In the genomic region with DNA sequence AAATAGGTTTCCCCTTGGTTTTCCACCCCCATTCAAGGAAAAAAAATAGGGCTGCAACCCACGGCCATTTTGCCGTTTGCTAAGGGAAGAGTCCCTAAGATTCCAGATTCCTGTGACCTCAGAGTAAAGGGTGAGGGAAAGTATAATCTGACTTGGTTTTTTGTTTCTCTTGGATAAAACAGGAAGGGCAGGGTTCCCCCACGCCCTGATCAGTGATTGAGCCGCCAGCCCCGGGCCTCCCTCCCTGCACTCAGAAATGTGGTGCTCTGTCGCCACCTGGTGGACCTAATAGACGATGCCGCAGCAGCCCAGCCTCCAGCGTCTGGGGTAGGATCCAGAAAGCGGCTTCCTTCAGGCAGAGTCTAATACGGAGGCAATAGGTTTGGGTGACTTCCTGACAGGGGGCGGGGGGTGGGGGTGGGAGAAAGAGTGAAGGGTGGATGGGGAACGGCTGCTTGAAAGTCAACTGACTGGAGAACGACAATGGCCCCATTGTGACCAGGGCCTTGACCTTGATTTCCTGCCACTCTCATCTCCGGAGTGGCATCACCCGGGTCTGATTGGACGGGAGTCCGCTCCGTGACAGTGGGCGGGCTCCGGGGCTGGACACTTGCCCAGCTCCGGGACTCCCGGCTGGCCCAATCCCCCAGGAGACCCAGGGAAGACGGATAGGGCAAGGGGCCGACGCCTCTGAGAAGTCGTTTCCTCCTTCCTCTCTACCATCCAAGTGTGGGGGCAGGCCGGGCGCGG, we compare ENCODE assay signal across 8 cellular contexts. TPM values are rescaled to one million over a fixed set of nuclear protein-coding genes. Genes with fewer than 3 reads are reported as not detected.
DNase-seq lines count a peak whose midpoint lies in the region; ATAC-seq and TF ChIP-seq lines count a peak whose summit lies in the region.

No MANE protein-coding gene starts in this region.

- H3K36me3 ChIP-seq in SU-DHL-6 (ENCODE audit: low read length) (no peaks in the 10 kb centered on the region), prostate gland (no peaks in the 10 kb centered on the region)

- H3K4me1 ChIP-seq in prostate gland (replicated peaks), result peaks cover 3% of the 10 kb centered on the region

- no peak overlapping the region for H3K4me2 ChIP-seq in SU-DHL-6 (ENCODE audit: low read depth, low read length, poor library complexity, severe bottlenecking)

- no peak overlapping the region for H3K4me3 ChIP-seq in NB4 (ENCODE audit: low read depth, low read length)
- no peak overlapping the region for H3K4me3 ChIP-seq in SU-DHL-6 (ENCODE audit: insufficient read depth, low read length, poor library complexity, severe bottlenecking)
- H3K4me3 ChIP-seq in prostate gland, result peak overlapping the region; percentile 5 to 8

- 7% methylated on average over 30 of the region's 30 CpGs for WGBS in prostate gland

- H3K79me2 ChIP-seq in SU-DHL-6 (ENCODE audit: insufficient read depth, low read length), result no peaks in the 10 kb centered on the region

- TF ChIP-seq POLR2A in NB4 (IDR thresholded peaks at IDR 0.05; ENCODE audit: extremely low read depth, insufficient read length) (no peak), prostate gland (IDR thresholded peaks at IDR 0.05) (no peak)

- no peak overlapping the region for H3K9ac ChIP-seq in SU-DHL-6 (ENCODE audit: low read length)

- no peak overlapping the region for H3K27ac ChIP-seq in SU-DHL-6 (ENCODE audit: low read depth, low read length)
- H3K27ac ChIP-seq in prostate gland, result peak overlapping the region in 1 of 2 donors; percentile 0

- intact Hi-C loops in left cardiac atrium (cut with DNase I), result loop anchor here in 1 of 2 donors (1.0 to 5.0 kb wide), 2 partner anchors 84 to 370 kb away; no protein-coding TSS in a partner anchor
- intact Hi-C loops in prostate gland (cut with DNase I), result loop anchor here (1.0 to 5.0 kb wide), 3 partner anchors 50 to 370 kb away; no protein-coding TSS in a partner anchor

- DNase-seq in GM10266 (ENCODE audit: extremely low spot score), result peak; percentile 89
- peak; percentile 79 for DNase-seq in NB4 (ENCODE audit: low read depth)
- peak; percentile 71 for DNase-seq in activated naive CD8-positive, alpha-beta T cell treated with anti-CD3 and anti-CD28 coated beads, Interleukin-2, amount 50 U/mL, for 16 hours (ENCODE audit: low read depth, low spot score)
- DNase-seq in left cardiac atrium, result peak; percentile 92
- peak; percentile 86 for DNase-seq in prostate gland (ENCODE audit: low spot score)
- DNase-seq in ureter (ENCODE audit: low spot score), result peak; percentile 94

- peak; percentile 93 for ATAC-seq in HG02588 (IDR thresholded peaks at IDR 0.05; ENCODE audit: unreplicated experiment)
- ATAC-seq in left cardiac atrium, result peak; percentile 95 to 96

- TF ChIP-seq CTCF in GM10266 (IDR thresholded peaks at IDR 0.05; ENCODE audit: control insufficient read depth, insufficient read depth, low read depth, missing control alignments) (peak; percentile 97), NB4 (IDR thresholded peaks at IDR 0.05; ENCODE audit: low read depth, low read length) (peak; percentile 73), SU-DHL-6 (IDR thresholded peaks at IDR 0.05; ENCODE audit: insufficient read depth, low read length, poor library complexity, severe bottlenecking) (peak; percentile 78), prostate gland (IDR thresholded peaks at IDR 0.05) (peak; percentile 83 to 93 (median 92))

- H3F3A ChIP-seq in SU-DHL-6 (ENCODE audit: insufficient read depth), result no peaks in the 10 kb centered on the region

- H3K9me2 ChIP-seq in SU-DHL-6 (replicated peaks; ENCODE audit: insufficient read depth, low read length), result no peaks in the 10 kb centered on the region

- H3K9me3 ChIP-seq in SU-DHL-6 (ENCODE audit: insufficient read depth, low read length) (no peaks in the 10 kb centered on the region), prostate gland (no peaks in the 10 kb centered on the region)

- H2AFZ ChIP-seq in SU-DHL-6 (ENCODE audit: low read depth, low read length, severe bottlenecking), result peak overlapping the region; percentile 30

- H4K20me1 ChIP-seq in SU-DHL-6 (ENCODE audit: low read depth, low read length), result no peaks in the 10 kb centered on the region

- H3K27me3 ChIP-seq in SU-DHL-6 (ENCODE audit: low read length) (no peaks in the 10 kb centered on the region), prostate gland (replicated peaks; ENCODE audit: insufficient read depth) (no peaks in the 10 kb centered on the region)

RNA-seq across cellular contexts. Expression of gene CYSTM1, which starts 17.8 kb away (rescaled TPM):
- total RNA-seq in left cardiac atrium (10 to 100 TPM; 61.7 to 74.6 TPM), prostate gland (10 to 100 TPM; 37.0 to 51.7 TPM), ureter (99.1 TPM)

RNA-seq across cellular contexts. Expression of gene IGIP, which starts 31.5 kb away (rescaled TPM):
- total RNA-seq in left cardiac atrium (10 to 100 TPM; 12.3 to 14.4 TPM), prostate gland (10 to 100 TPM; 10.5 to 13.8 TPM), ureter (15.9 TPM)

RNA-seq across cellular contexts. Expression of gene PURA, which starts 43.3 kb away (rescaled TPM):
- total RNA-seq in left cardiac atrium, result 10 to 100 TPM; 27.3 to 27.4 TPM
- total RNA-seq in prostate gland, result 10 to 100 TPM; 24.2 to 27.2 TPM
- 26.8 TPM for total RNA-seq in ureter

Comparison
In these comparisons a context has a peak if more than half of its experiments do, and no peak if none do; other contexts are left out.
1. H3K4me3 ChIP-seq: peak in prostate gland (2 of 2); none in NB4 (single experiment) and SU-DHL-6 (single experiment).
2. Peak in every context shown above with its lines, with median percentiles within 50 percentile points of each other: DNase-seq and CTCF ChIP-seq.